In the genomic region with DNA sequence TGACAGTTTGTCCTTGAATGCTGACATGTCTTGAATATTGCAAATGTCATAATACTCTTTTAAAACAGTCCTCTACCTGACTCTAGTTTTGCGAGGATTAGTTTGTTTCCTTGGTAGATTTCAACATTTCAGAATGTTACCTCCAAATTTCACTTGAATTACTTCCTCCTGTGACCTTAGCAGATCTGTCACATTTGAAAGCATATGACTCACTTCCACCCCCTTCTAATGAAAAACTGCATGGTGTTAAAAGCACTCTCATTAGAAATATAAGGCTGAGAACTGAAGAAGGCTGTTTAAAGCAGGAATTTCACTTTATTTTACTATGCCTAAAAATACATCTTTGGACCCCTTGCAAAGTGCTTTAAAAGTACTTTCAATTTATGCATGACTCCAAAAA, we compare ENCODE assay signal across 1 cellular context.
TF ChIP-seq lines count a peak whose summit lies in the region.

No MANE protein-coding gene starts in this region.

TF ChIP-seq in endothelial cell of umbilical vein, 7 proteins besides CTCF, POLR2A, EP300 and RAD21:
- no peak for TF ChIP-seq MYC (IDR thresholded peaks at IDR 0.05; ENCODE audit: low read depth, low read length)
- peak; percentile 70 for TF ChIP-seq FOS (IDR thresholded peaks at IDR 0.05; ENCODE audit: borderline replicate concordance, insufficient read depth, low read length)
- no peak for TF ChIP-seq POLR2AphosphoS5 (IDR thresholded peaks at IDR 0.05; ENCODE audit: insufficient read depth, low read depth, low read length)
- no peak for TF ChIP-seq GATA2 (IDR thresholded peaks at IDR 0.05; ENCODE audit: insufficient read depth, insufficient read length, low read depth, low read length)
- no peak for TF ChIP-seq EZH2 (IDR thresholded peaks at IDR 0.05; ENCODE audit: borderline replicate concordance, low read depth, low read length, severe bottlenecking)
- TF ChIP-seq MAX (IDR thresholded peaks at IDR 0.05; ENCODE audit: insufficient read depth, insufficient read length), result no peak
- no peak for TF ChIP-seq JUN (IDR thresholded peaks at IDR 0.05; ENCODE audit: borderline replicate concordance, insufficient read depth, insufficient read length, low read depth)
